Comparison of ENCODE assay signal across 11 cellular contexts in genomic region chr16:11183035-11183812, GRCh38.
DNase-seq lines count a peak whose midpoint lies in the region; ATAC-seq and TF ChIP-seq lines count a peak whose summit lies in the region.
"Had no signal": no experiment of that assay in that cellular context is flagged by ENCODE, and none has a peak within 500 bp of the region (broad histone marks: within the 10 kb centered on the region; RNA-seq: fewer than 3 reads in every experiment).

No MANE protein-coding gene starts in this region.

- H3K27ac Mint-ChIP-seq in progenitor cell of endocrine pancreas: no peak overlapping the region
- H3K27ac Mint-ChIP-seq: HFFc6 had no signal

- no peaks in the 10 kb centered on the region for H3K27me3 Mint-ChIP-seq in progenitor cell of endocrine pancreas
- H3K27me3 Mint-ChIP-seq: central memory CD8-positive, alpha-beta T cell had no signal

- peak; percentile 35 for TF ChIP-seq POLR2A in GM18526 (IDR thresholded peaks at IDR 0.05; ENCODE audit: extremely low read depth, insufficient read length)

- 93 to 94% methylated on average over 25 of the region's 25 CpGs for WGBS in aorta, 2 donors

- DNase-seq in mucosa of descending colon (no peak), progenitor cell of endocrine pancreas (ENCODE audit: low spot score, unreplicated experiment) (no peak), BE2C (no peak), aorta (no peak), AG08396 (ENCODE audit: low spot score) (no peak)
- DNase-seq: HFFc6, NCI-H1048 had no signal

- ATAC-seq in GM21576 (IDR thresholded peaks at IDR 0.05; ENCODE audit: unreplicated experiment) (peak; percentile 39), HG03460 (IDR thresholded peaks at IDR 0.05; ENCODE audit: unreplicated experiment) (peak; percentile 49), mucosa of descending colon (peak; percentile 17), aorta (ENCODE audit: low FRiP score) (no peak)

- TF ChIP-seq CTCF in mucosa of descending colon (IDR thresholded peaks at IDR 0.05) (no peak), progenitor cell of endocrine pancreas (IDR thresholded peaks at IDR 0.05; ENCODE audit: unreplicated experiment) (no peak), BE2C (IDR thresholded peaks at IDR 0.05; ENCODE audit: low read depth, low read length) (no peak)

- H3K4me3 ChIP-seq in mucosa of descending colon (no peak overlapping the region), BE2C (ENCODE audit: low read depth, low read length) (no peak overlapping the region), aorta (ENCODE audit: low read length in 2 of 2) (no peak overlapping the region)

- H3K27me3 ChIP-seq in BE2C: no peaks in the 10 kb centered on the region
- no peaks in the 10 kb centered on the region for H3K27me3 ChIP-seq in aorta (ENCODE audit: control insufficient read depth in 1 of 2, insufficient read depth in 2 of 2, low read length in 1 of 2)

- peaks cover 2% of the 10 kb centered on the region for H3K36me3 Mint-ChIP-seq in progenitor cell of endocrine pancreas (ENCODE audit: insufficient read depth)

- H3K4me3 Mint-ChIP-seq in progenitor cell of endocrine pancreas (ENCODE audit: low read depth): no peak overlapping the region
- H3K4me3 Mint-ChIP-seq: central memory CD8-positive, alpha-beta T cell; HFFc6 had no signal

- H3K9me3 ChIP-seq in mucosa of descending colon (no peaks in the 10 kb centered on the region), BE2C (no peaks in the 10 kb centered on the region), aorta (ENCODE audit: control insufficient read depth, low read length) (no peaks in the 10 kb centered on the region)

- H3K36me3 ChIP-seq in mucosa of descending colon (ENCODE audit: low read depth): no peaks in the 10 kb centered on the region
- no peaks in the 10 kb centered on the region for H3K36me3 ChIP-seq in BE2C
- no peaks in the 10 kb centered on the region for H3K36me3 ChIP-seq in aorta (ENCODE audit: control insufficient read depth in 1 of 2, insufficient read depth in 2 of 2, low read length in 1 of 2)

- H3K27ac ChIP-seq in aorta (ENCODE audit: low read depth in 1 of 2, low read length in 2 of 2): no peak overlapping the region

- H3K9me3 Mint-ChIP-seq in progenitor cell of endocrine pancreas (ENCODE audit: low read depth): no peaks in the 10 kb centered on the region
- H3K9me3 Mint-ChIP-seq: central memory CD8-positive, alpha-beta T cell; HFFc6 had no signal

- no peaks in the 10 kb centered on the region for H3K4me1 ChIP-seq in mucosa of descending colon (ENCODE audit: low read depth)
- H3K4me1 ChIP-seq in BE2C: no peaks in the 10 kb centered on the region
- H3K4me1 ChIP-seq in aorta (ENCODE audit: control insufficient read depth in 1 of 2, insufficient read depth in 2 of 2, low read length in 2 of 2): peaks cover 0 to 3% of the 10 kb centered on the region in 2 donors

- intact Hi-C loops in mucosa of descending colon (cut with DNase I, micrococcal nuclease) (no loop called here), aorta (cut with DNase I) (no loop called here)

- no peaks in the 10 kb centered on the region for H3K4me1 Mint-ChIP-seq in progenitor cell of endocrine pancreas (ENCODE audit: low read depth)
